In genomic region chr17:11391134-11391533, GRCh38 we compare ENCODE assay signal across 23 cellular contexts.
DNase-seq lines count a peak whose midpoint lies in the region; ATAC-seq and TF ChIP-seq lines count a peak whose summit lies in the region.
"Had no signal": no experiment of that assay in that cellular context is flagged by ENCODE, and none has a peak within 500 bp of the region (broad histone marks: within the 10 kb centered on the region; RNA-seq: fewer than 3 reads in every experiment).

No MANE protein-coding gene starts in this region.

- H3K36me3 Mint-ChIP-seq in WTC11, result peaks cover 64% of the 10 kb centered on the region
- H3K36me3 Mint-ChIP-seq: CD4-positive, CD25-positive, alpha-beta regulatory T cell; stimulated activated memory B cell treated with anti-CD40 and anti-IgM and Interleukin-4, amounts not matched to agents 10 μg/mL and 1 μg/mL and 100 μg/mL, for 72 hours had no signal

- intact Hi-C loops in A673 (cut with micrococcal nuclease; ENCODE audit: unreplicated experiment), result no loop called here
- intact Hi-C loops in left colon (cut with DNase I, micrococcal nuclease), result no loop called here

- no peaks in the 10 kb centered on the region for H3K4me1 Mint-ChIP-seq in WTC11
- H3K4me1 Mint-ChIP-seq: CD4-positive, CD25-positive, alpha-beta regulatory T cell; stimulated activated memory B cell treated with anti-CD40 and anti-IgM and Interleukin-4, amounts not matched to agents 10 μg/mL and 1 μg/mL and 100 μg/mL, for 72 hours had no signal

- H3K9me3 ChIP-seq in A673 (ENCODE audit: low read depth, low read length, poor library complexity, severe bottlenecking), result no peaks in the 10 kb centered on the region
- H3K9me3 ChIP-seq: testis had no signal

- H3K27ac ChIP-seq in A673 (ENCODE audit: low read depth, low read length, poor library complexity, severe bottlenecking), result no peak overlapping the region
- H3K27ac ChIP-seq: testis had no signal

- peaks cover 6% of the 10 kb centered on the region for H3K4me1 ChIP-seq in A673 (ENCODE audit: insufficient read depth, low read length, poor library complexity, severe bottlenecking)
- H3K4me1 ChIP-seq: testis had no signal

- TF ChIP-seq CTCF in A673 (conservative IDR thresholded peaks at IDR 0.05; ENCODE audit: low read depth, low read length) (peak; percentile 46; the same call in 1 of the 2 replicates), WTC11 (IDR thresholded peaks at IDR 0.05) (no peak)

- H3K4me3 Mint-ChIP-seq in WTC11, result no peak overlapping the region
- H3K4me3 Mint-ChIP-seq: CD4-positive, CD25-positive, alpha-beta regulatory T cell; stimulated activated memory B cell treated with anti-CD40 and anti-IgM and Interleukin-4, amounts not matched to agents 10 μg/mL and 1 μg/mL and 100 μg/mL, for 72 hours had no signal

- POLR2A ChIA-PET in A673 (lab: Charles Lee; ENCODE audit: low non-redundant PET), result no interaction called here
- POLR2A ChIA-PET in WTC11 (lab: Charles Lee), result no interaction called here

- H3K4me3 ChIP-seq in A673 (ENCODE audit: low read depth, low read length, poor library complexity, severe bottlenecking) (no peak overlapping the region), H7 (ENCODE audit: insufficient read depth, low read depth, low read length) (no peak overlapping the region)
- H3K4me3 ChIP-seq: lung, testis had no signal

- H3K9me3 Mint-ChIP-seq in WTC11, result peaks cover 93% of the 10 kb centered on the region

- BruUV-seq in A673 (replicated peaks; lab: Mats Ljungman, UMichigan), result no TSS peak

- H3K27ac Mint-ChIP-seq in WTC11, result no peak overlapping the region
- H3K27ac Mint-ChIP-seq: CD4-positive, CD25-positive, alpha-beta regulatory T cell; stimulated activated memory B cell treated with anti-CD40 and anti-IgM and Interleukin-4, amounts not matched to agents 10 μg/mL and 1 μg/mL and 100 μg/mL, for 72 hours had no signal

- H3K27me3 Mint-ChIP-seq in WTC11 (ENCODE audit: low read depth), result no peaks in the 10 kb centered on the region; the same call in 1 of the 2 replicates
- H3K27me3 Mint-ChIP-seq: CD4-positive, CD25-positive, alpha-beta regulatory T cell; stimulated activated memory B cell treated with anti-CD40 and anti-IgM and Interleukin-4, amounts not matched to agents 10 μg/mL and 1 μg/mL and 100 μg/mL, for 72 hours had no signal

- DNase-seq in A673 (ENCODE audit: low spot score), result peak; percentile 19
- DNase-seq in H7, result peak; percentile 36
- DNase-seq in WTC11 (ENCODE audit: low spot score), result peak; percentile 18
- peak in 1 of 2 donors; percentile 36 for DNase-seq in left colon
- DNase-seq in HuH-7.5 (ENCODE audit: low spot score), result no peak
- no peak for DNase-seq in NOMO-1 treated with dmso at 0.1 percent for 144 hours (lab: John Stamatoyannopoulos, UW; ENCODE audit: unreplicated experiment)
- no peak for DNase-seq in retina
- DNase-seq: activated CD4-positive, alpha-beta T cell treated with anti-CD3 and anti-CD28 coated beads, Interleukin-2, amount 50 U/mL, for 48 hours; activated gamma-delta T cell treated with Interleukin-2 at 50 U/mL for 16 hours; activated T-cell treated with anti-CD3 and anti-CD28 coated beads for 4 hours; amniotic stem cell; CD4-positive, CD25-positive, alpha-beta regulatory T cell; central memory CD4-positive, alpha-beta T cell; DMS79; NCI-H1694; NCI-H446; Right ventricle myocardium superior; testis had no signal

- H3K36me3 ChIP-seq in A673 (ENCODE audit: insufficient read depth, low read length, poor library complexity, severe bottlenecking) (no peaks in the 10 kb centered on the region), H7 (replicated peaks; ENCODE audit: control insufficient read depth, insufficient read depth, low read length) (no peaks in the 10 kb centered on the region)

- ATAC-seq in WTC11 (peak; percentile 24; the same call in 1 of the 2 replicates), left colon (peak; percentile 86), GM21526 (IDR thresholded peaks at IDR 0.05; ENCODE audit: low FRiP score, unreplicated experiment) (no peak)
- ATAC-seq: esophagus mucosa; sciatic nerve; stimulated activated memory B cell treated with anti-CD40 and anti-IgM and Interleukin-4, amounts not matched to agents 10 μg/mL and 1 μg/mL and 100 μg/mL, for 72 hours had no signal

- CTCF ChIA-PET in A673 (lab: Charles Lee), result no interaction called here
- CTCF ChIA-PET in WTC11 (lab: Charles Lee), result interaction anchor here (0.6 to 2.1 kb wide), 5 partner anchors 15 to 545 kb away, joined by 3 to 19 read pairs (median 4); no protein-coding TSS in a partner anchor

- H3K27me3 ChIP-seq in A673 (replicated peaks; ENCODE audit: insufficient read depth, low read depth, low read length, poor library complexity) (no peaks in the 10 kb centered on the region), H7 (ENCODE audit: control insufficient read depth, insufficient read depth, low read length) (no peaks in the 10 kb centered on the region)
- H3K27me3 ChIP-seq: testis had no signal

TF ChIP-seq in WTC11, 78 proteins besides CTCF, POLR2A, EP300 and RAD21:
- TF ChIP-seq ATF3 (CRISPR knock-in tag; conservative IDR thresholded peaks at IDR 0.05), result no peak

Comparison
In these comparisons a context has a peak if more than half of its experiments do, and no peak if none do; other contexts are left out.
1. DNase-seq: peak in A673 (single experiment), H7 (single experiment) and WTC11 (single experiment); none in HuH-7.5 (single experiment), NOMO-1 treated with dmso at 0.1 percent for 144 hours (single experiment) and retina (single experiment).